ENCODE assay signal across 18 cellular contexts in the genomic region with DNA sequence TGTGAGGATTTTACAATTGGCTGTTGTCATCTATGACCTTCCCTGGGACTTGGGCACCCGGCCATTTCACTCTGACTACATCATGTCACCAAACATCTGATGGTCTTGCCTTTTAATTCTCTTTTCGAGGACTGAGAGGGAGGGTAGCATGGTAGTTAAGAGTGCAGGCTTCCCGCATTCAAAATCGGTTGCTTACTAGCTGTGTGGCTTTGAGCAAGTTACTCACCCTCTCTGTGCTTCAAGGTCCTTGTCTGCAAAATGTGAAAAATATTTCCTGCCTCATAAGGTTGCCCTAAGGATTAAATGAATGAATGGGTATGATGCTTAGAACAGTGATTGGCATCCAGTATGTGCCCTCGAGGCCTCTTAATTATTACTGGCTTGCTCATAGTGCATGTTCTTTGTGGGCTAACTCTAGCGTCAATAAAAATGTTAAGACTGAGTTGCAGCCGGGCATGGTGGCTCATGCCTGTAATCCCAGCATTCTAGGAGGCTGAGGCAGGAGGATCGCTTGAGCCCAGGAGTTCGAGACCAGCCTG. TPM values are rescaled to one million over a fixed set of nuclear protein-coding genes. Genes with fewer than 3 reads are reported as not detected.
A peak's percentile ranks its signal among the peaks of the same experiment; 100 is the strongest.
DNase-seq lines count a peak whose midpoint lies in the region; ATAC-seq and TF ChIP-seq lines count a peak whose summit lies in the region.
"Had no signal": no experiment of that assay in that cellular context is flagged by ENCODE, and none has a peak within 500 bp of the region (broad histone marks: within the 10 kb centered on the region; RNA-seq: fewer than 3 reads in every experiment).

No MANE protein-coding gene starts in this region.

- no peak overlapping the region for H2BK15ac ChIP-seq in mesenchymal stem cell (ENCODE audit: low read depth, poor library complexity, severe bottlenecking)

- ATAC-seq in natural killer cell treated with Interleukin-12 subunit alpha and Interleukin-12 subunit beta and Interleukin-15 and Interleukin-18, amount 100 ng/mL, for 72 hours = no peak
- ATAC-seq in natural killer cell = no peak
- ATAC-seq in activated CD8-positive, alpha-beta T cell treated with anti-CD3 and anti-CD28 coated beads, Interleukin-2, amount 10 ng/mL, durations not matched to agents 7 days and 5 days = no peak
- no peak for ATAC-seq in CD4-positive, alpha-beta T cell (ENCODE audit: poor library complexity)

- H3K4me2 ChIP-seq in mesenchymal stem cell (ENCODE audit: low read length, poor library complexity, severe bottlenecking) = no peak overlapping the region
- H3K4me2 ChIP-seq: PC-9 had no signal

- H3K4me3 Mint-ChIP-seq in natural killer cell treated with Interleukin-12 subunit alpha and Interleukin-12 subunit beta and Interleukin-15 and Interleukin-18, amount 100 ng/mL, for 72 hours = peak overlapping the region; percentile 83
- H3K4me3 Mint-ChIP-seq in natural killer cell = no peak overlapping the region
- peak overlapping the region; percentile 77 for H3K4me3 Mint-ChIP-seq in activated CD8-positive, alpha-beta T cell treated with anti-CD3 and anti-CD28 coated beads, Interleukin-2, amount 10 ng/mL, durations not matched to agents 7 days and 5 days
- H3K4me3 Mint-ChIP-seq in CD4-positive, alpha-beta T cell = no peak overlapping the region
- H3K4me3 Mint-ChIP-seq: activated naive CD8-positive, alpha-beta T cell treated with anti-CD3 and anti-CD28 coated beads for 36 hours; brain had no signal

- CTCF ChIA-PET in activated CD8-positive, alpha-beta T cell treated with anti-CD3 and anti-CD28 coated beads, Interleukin-2, amount 10 ng/mL, durations not matched to agents 7 days and 5 days (lab: Charles Lee) = interaction anchor here (0.8 to 13.5 kb wide), 48 partner anchors 9 to 612 kb away, joined by 3 to 371 read pairs (median 5); a partner anchor contains a TSS
- CTCF ChIA-PET in CD4-positive, alpha-beta T cell (lab: Charles Lee) = interaction anchor here (0.8 to 6.3 kb wide), 11 partner anchors 8 to 428 kb away, joined by 3 to 86 read pairs (median 4); a partner anchor contains a TSS

- no peak overlapping the region for H3K18ac ChIP-seq in mesenchymal stem cell (ENCODE audit: low read depth in 1 of 2, low read length in 2 of 2)

- intact Hi-C loops in natural killer cell (cut with micrococcal nuclease) = loop anchor here (1.0 kb wide), 1 partner anchor 96 kb away; no protein-coding TSS in a partner anchor
- intact Hi-C loops in CD4-positive, alpha-beta T cell (cut with DNase I, micrococcal nuclease) = loop anchor here (2.0 to 5.0 kb wide), 2 partner anchors 95 to 295 kb away; no protein-coding TSS in a partner anchor

- WGBS in mesenchymal stem cell = 91% methylated on average over 9 of the region's 9 CpGs

- H3K4me1 ChIP-seq in mesenchymal stem cell (ENCODE audit: control insufficient read depth, insufficient read depth, low read depth, low read length) = no peaks in the 10 kb centered on the region

- no peak for DNase-seq in natural killer cell treated with Interleukin-12 subunit alpha and Interleukin-12 subunit beta and Interleukin-15 and Interleukin-18, amount 100 ng/mL, for 72 hours (ENCODE audit: low spot score)
- DNase-seq in natural killer cell = no peak
- no peak for DNase-seq in activated CD8-positive, alpha-beta T cell treated with anti-CD3 and anti-CD28 coated beads, Interleukin-2, amount 10 ng/mL, durations not matched to agents 7 days and 5 days
- DNase-seq in mesenchymal stem cell = no peak
- no peak for DNase-seq in CD4-positive, alpha-beta T cell
- no peak for DNase-seq in NCI-H2107 treated with DMSO at 0.1 percent for 48 hours (lab: John Stamatoyannopoulos, UW; ENCODE audit: unreplicated experiment)
- DNase-seq in SHP77 (lab: John Stamatoyannopoulos, UW) = no peak
- DNase-seq: activated CD4-positive, alpha-beta T cell treated with anti-CD3 and anti-CD28 coated beads for 1 hour; activated naive CD8-positive, alpha-beta T cell treated with anti-CD3 and anti-CD28 coated beads for 36 hours; cortex of kidney; kidney; NCI-H1694 treated with DMSO at 0.1 percent for 48 hours; PC-9; stimulated activated CD4-positive, alpha-beta T cell treated with anti-CD3 and anti-CD28 coated beads, Interleukin-4, amount 100 ng/mL, for 1 hour had no signal

- POLR2A ChIA-PET in activated CD8-positive, alpha-beta T cell treated with anti-CD3 and anti-CD28 coated beads, Interleukin-2, amount 10 ng/mL, durations not matched to agents 7 days and 5 days (lab: Charles Lee) = interaction anchor here (0.7 to 6.0 kb wide), 12 partner anchors 21 to 286 kb away, joined by 3 to 63 read pairs (median 4); a partner anchor contains a TSS
- POLR2A ChIA-PET in CD4-positive, alpha-beta T cell (lab: Charles Lee) = interaction anchor here (1.3 to 1.8 kb wide), 2 partner anchors 92 to 95 kb away, joined by 7 read pairs; no protein-coding TSS in a partner anchor

- no peaks in the 10 kb centered on the region for H3K9me3 ChIP-seq in mesenchymal stem cell (ENCODE audit: control insufficient read depth, low read length)
- no peaks in the 10 kb centered on the region for H3K9me3 ChIP-seq in CD4-positive, alpha-beta T cell (ENCODE audit: control insufficient read depth, low read length)

- H2BK120ac ChIP-seq in mesenchymal stem cell (ENCODE audit: low read depth, low read length) = no peak overlapping the region

- H4K91ac ChIP-seq in mesenchymal stem cell (ENCODE audit: low read length) = no peak overlapping the region

- no peaks in the 10 kb centered on the region for H3K9me3 Mint-ChIP-seq in natural killer cell treated with Interleukin-12 subunit alpha and Interleukin-12 subunit beta and Interleukin-15 and Interleukin-18, amount 100 ng/mL, for 72 hours
- H3K9me3 Mint-ChIP-seq in natural killer cell = no peaks in the 10 kb centered on the region
- no peaks in the 10 kb centered on the region for H3K9me3 Mint-ChIP-seq in activated CD8-positive, alpha-beta T cell treated with anti-CD3 and anti-CD28 coated beads, Interleukin-2, amount 10 ng/mL, durations not matched to agents 7 days and 5 days (ENCODE audit: insufficient read depth)
- H3K9me3 Mint-ChIP-seq in CD4-positive, alpha-beta T cell = no peaks in the 10 kb centered on the region
- H3K9me3 Mint-ChIP-seq: activated naive CD8-positive, alpha-beta T cell treated with anti-CD3 and anti-CD28 coated beads for 36 hours; brain; IgD-negative memory B cell had no signal

- H2BK5ac ChIP-seq in mesenchymal stem cell (ENCODE audit: low read depth, low read length, poor library complexity, severe bottlenecking) = no peak overlapping the region

- H3K27me3 Mint-ChIP-seq in natural killer cell treated with Interleukin-12 subunit alpha and Interleukin-12 subunit beta and Interleukin-15 and Interleukin-18, amount 100 ng/mL, for 72 hours = no peaks in the 10 kb centered on the region
- H3K27me3 Mint-ChIP-seq in natural killer cell (ENCODE audit: low read depth in 2 of 2) = peaks cover 6 to 13% of the 10 kb centered on the region in 2 donors
- no peaks in the 10 kb centered on the region for H3K27me3 Mint-ChIP-seq in activated CD8-positive, alpha-beta T cell treated with anti-CD3 and anti-CD28 coated beads, Interleukin-2, amount 10 ng/mL, durations not matched to agents 7 days and 5 days (ENCODE audit: low read depth)
- no peaks in the 10 kb centered on the region for H3K27me3 Mint-ChIP-seq in CD4-positive, alpha-beta T cell

- peak overlapping the region; percentile 93 to 94 for H3K27ac Mint-ChIP-seq in natural killer cell treated with Interleukin-12 subunit alpha and Interleukin-12 subunit beta and Interleukin-15 and Interleukin-18, amount 100 ng/mL, for 72 hours
- no peak overlapping the region for H3K27ac Mint-ChIP-seq in natural killer cell
- peak overlapping the region; percentile 73 for H3K27ac Mint-ChIP-seq in activated CD8-positive, alpha-beta T cell treated with anti-CD3 and anti-CD28 coated beads, Interleukin-2, amount 10 ng/mL, durations not matched to agents 7 days and 5 days
- H3K27ac Mint-ChIP-seq in CD4-positive, alpha-beta T cell = no peak overlapping the region
- H3K27ac Mint-ChIP-seq: activated naive CD8-positive, alpha-beta T cell treated with anti-CD3 and anti-CD28 coated beads for 36 hours; brain; IgD-negative memory B cell had no signal

- H3K79me1 ChIP-seq in mesenchymal stem cell (replicated peaks; ENCODE audit: low read length, poor library complexity, severe bottlenecking) = no peaks in the 10 kb centered on the region

- H3K23ac ChIP-seq in mesenchymal stem cell (ENCODE audit: low read length in 2 of 2) = no peak overlapping the region

- no peak overlapping the region for H3K4me3 ChIP-seq in mesenchymal stem cell (ENCODE audit: insufficient read depth in 1 of 2, low read depth in 1 of 2, low read length in 2 of 2)
- H3K4me3 ChIP-seq: PC-9 had no signal

- H2BK12ac ChIP-seq in mesenchymal stem cell (ENCODE audit: low read length in 2 of 2) = no peak overlapping the region

- no peak overlapping the region for H2AK5ac ChIP-seq in mesenchymal stem cell (ENCODE audit: low read length, severe bottlenecking)

- no peak overlapping the region for H3K27ac ChIP-seq in mesenchymal stem cell (ENCODE audit: low read length, poor library complexity, severe bottlenecking)
- no peak overlapping the region for H3K27ac ChIP-seq in CD4-positive, alpha-beta T cell (ENCODE audit: low read depth, low read length)
- H3K27ac ChIP-seq: PC-9 had no signal

- H2AFZ ChIP-seq in mesenchymal stem cell (ENCODE audit: low read depth, low read length) = no peak overlapping the region
- H2AFZ ChIP-seq: PC-9 had no signal

- TF ChIP-seq CTCF in natural killer cell (IDR thresholded peaks at IDR 0.05) = no peak
- TF ChIP-seq CTCF in CD4-positive, alpha-beta T cell (IDR thresholded peaks at IDR 0.05) = no peak

- H3K14ac ChIP-seq in mesenchymal stem cell (ENCODE audit: low read length in 2 of 2) = no peak overlapping the region

- peaks cover 28 to 39% of the 10 kb centered on the region in 2 experiments for H3K27me3 ChIP-seq in mesenchymal stem cell (ENCODE audit: control insufficient read depth in 1 of 2, insufficient read depth in 1 of 2, low read length in 2 of 2)
- H3K27me3 ChIP-seq in CD4-positive, alpha-beta T cell (ENCODE audit: control insufficient read depth, insufficient read depth, low read length) = no peaks in the 10 kb centered on the region

- H3K9ac ChIP-seq in mesenchymal stem cell (ENCODE audit: low read length) = peak overlapping the region; percentile 41

- no peak overlapping the region for H4K8ac ChIP-seq in mesenchymal stem cell (ENCODE audit: low read length)

- peak overlapping the region in 1 of 2 experiments; percentile 13 for H3K4ac ChIP-seq in mesenchymal stem cell (ENCODE audit: low read depth in 1 of 2, low read length in 2 of 2)

- H3K4me1 Mint-ChIP-seq in natural killer cell treated with Interleukin-12 subunit alpha and Interleukin-12 subunit beta and Interleukin-15 and Interleukin-18, amount 100 ng/mL, for 72 hours (ENCODE audit: low read depth in 2 of 2) = peaks cover 71 to 91% of the 10 kb centered on the region in 2 donors
- peaks cover 44 to 45% of the 10 kb centered on the region in 2 donors for H3K4me1 Mint-ChIP-seq in natural killer cell
- peaks cover 88% of the 10 kb centered on the region for H3K4me1 Mint-ChIP-seq in activated CD8-positive, alpha-beta T cell treated with anti-CD3 and anti-CD28 coated beads, Interleukin-2, amount 10 ng/mL, durations not matched to agents 7 days and 5 days (ENCODE audit: low read depth)
- peaks cover 59% of the 10 kb centered on the region for H3K4me1 Mint-ChIP-seq in CD4-positive, alpha-beta T cell (ENCODE audit: low read depth)
- H3K4me1 Mint-ChIP-seq: brain had no signal

- peaks cover 12% of the 10 kb centered on the region for H3K36me3 Mint-ChIP-seq in natural killer cell treated with Interleukin-12 subunit alpha and Interleukin-12 subunit beta and Interleukin-15 and Interleukin-18, amount 100 ng/mL, for 72 hours
- no peaks in the 10 kb centered on the region for H3K36me3 Mint-ChIP-seq in natural killer cell
- H3K36me3 Mint-ChIP-seq in activated CD8-positive, alpha-beta T cell treated with anti-CD3 and anti-CD28 coated beads, Interleukin-2, amount 10 ng/mL, durations not matched to agents 7 days and 5 days (ENCODE audit: low read depth) = peaks cover 48% of the 10 kb centered on the region
- no peaks in the 10 kb centered on the region for H3K36me3 Mint-ChIP-seq in CD4-positive, alpha-beta T cell (ENCODE audit: low read depth)
- H3K36me3 Mint-ChIP-seq: activated naive CD8-positive, alpha-beta T cell treated with anti-CD3 and anti-CD28 coated beads for 36 hours; brain had no signal

- H3K36me3 ChIP-seq in mesenchymal stem cell (ENCODE audit: control insufficient read depth in 1 of 2, insufficient read depth in 2 of 2, low read depth in 1 of 2, low read length in 2 of 2) = no peaks in the 10 kb centered on the region

RNA-seq across cellular contexts. Expression of a gene that starts 1.1 kb away (rescaled TPM):
- total RNA-seq in natural killer cell treated with Interleukin-12 subunit alpha and Interleukin-12 subunit beta and Interleukin-15 and Interleukin-18, amount 100 ng/mL, for 72 hours = 10 to 100 TPM; 28.3 to 46.2 TPM
- total RNA-seq in natural killer cell = 1 to 10 TPM in 2 of 3 donors, under 1 TPM in 1; 0.59 to 7.6 (median 1.0) TPM
- total RNA-seq in activated CD8-positive, alpha-beta T cell treated with anti-CD3 and anti-CD28 coated beads, Interleukin-2, amount 10 ng/mL, durations not matched to agents 7 days and 5 days = 10 to 100 TPM; 38.4 to 38.8 TPM
- polyA plus RNA-seq in mesenchymal stem cell (2013, experiment 1 of 2) = not detected
- not detected for polyA plus RNA-seq in mesenchymal stem cell (2013, experiment 2 of 2)
- total RNA-seq in CD4-positive, alpha-beta T cell = 1 to 10 TPM; 1.1 to 1.4 TPM
- total RNA-seq: PC-9, SK-MEL-5 had no signal
- polyA plus RNA-seq: IgD-negative memory B cell, neural cell had no signal

RNA-seq across cellular contexts. Expression of a gene that starts 18.0 kb away (rescaled TPM):
- 1 to 10 TPM in 1 of 2 donors, under 1 TPM in 1; 0.48 to 2.5 TPM for total RNA-seq in natural killer cell treated with Interleukin-12 subunit alpha and Interleukin-12 subunit beta and Interleukin-15 and Interleukin-18, amount 100 ng/mL, for 72 hours
- 1 to 10 TPM in 2 of 3 donors, under 1 TPM in 1; 0.21 to 9.8 (median 1.7) TPM for total RNA-seq in natural killer cell
- total RNA-seq in activated CD8-positive, alpha-beta T cell treated with anti-CD3 and anti-CD28 coated beads, Interleukin-2, amount 10 ng/mL, durations not matched to agents 7 days and 5 days = 10 to 100 TPM; 70.8 to 70.9 TPM
- not detected for polyA plus RNA-seq in mesenchymal stem cell (2013, experiment 1 of 2)
- not detected for polyA plus RNA-seq in mesenchymal stem cell (2013, experiment 2 of 2)
- 1 to 10 TPM in 1 of 2 experiments, under 1 TPM in 1; 0.99 to 1.0 TPM for total RNA-seq in CD4-positive, alpha-beta T cell
- total RNA-seq: PC-9, SK-MEL-5 had no signal
- polyA plus RNA-seq: neural cell had no signal

RNA-seq across cellular contexts. Expression of a gene that starts 35.2 kb away (rescaled TPM):
- total RNA-seq in natural killer cell treated with Interleukin-12 subunit alpha and Interleukin-12 subunit beta and Interleukin-15 and Interleukin-18, amount 100 ng/mL, for 72 hours = 1 to 10 TPM; 4.0 to 6.2 TPM
- 1 to 10 TPM; 3.0 to 4.6 (median 3.8) TPM for total RNA-seq in natural killer cell
- total RNA-seq in activated CD8-positive, alpha-beta T cell treated with anti-CD3 and anti-CD28 coated beads, Interleukin-2, amount 10 ng/mL, durations not matched to agents 7 days and 5 days = 10 to 100 TPM; 10.1 to 11.2 TPM
- polyA plus RNA-seq in mesenchymal stem cell (2013, experiment 1 of 2) = 0.08 TPM
- polyA plus RNA-seq in mesenchymal stem cell (2013, experiment 2 of 2) = 0.08 TPM
- total RNA-seq in CD4-positive, alpha-beta T cell = 1 to 10 TPM; 4.3 to 4.5 TPM
- total RNA-seq: SK-MEL-5 had no signal
- polyA plus RNA-seq: neural cell had no signal

Comparison
In these comparisons a context has a peak if more than half of its experiments do, and no peak if none do; other contexts are left out.
1. H3K27ac Mint-ChIP-seq: peak in natural killer cell treated with Interleukin-12 subunit alpha and Interleukin-12 subunit beta and Interleukin-15 and Interleukin-18, amount 100 ng/mL, for 72 hours (2 of 2) and activated CD8-positive, alpha-beta T cell treated with anti-CD3 and anti-CD28 coated beads, Interleukin-2, amount 10 ng/mL, durations not matched to agents 7 days and 5 days (single experiment); none in natural killer cell (0 of 2) and CD4-positive, alpha-beta T cell (single experiment).
2. H3K4me3 Mint-ChIP-seq: peak in natural killer cell treated with Interleukin-12 subunit alpha and Interleukin-12 subunit beta and Interleukin-15 and Interleukin-18, amount 100 ng/mL, for 72 hours (single experiment) and activated CD8-positive, alpha-beta T cell treated with anti-CD3 and anti-CD28 coated beads, Interleukin-2, amount 10 ng/mL, durations not matched to agents 7 days and 5 days (single experiment); none in natural killer cell (single experiment) and CD4-positive, alpha-beta T cell (single experiment).
3. RNA of a gene that starts 18.0 kb away (total RNA-seq): 70.8 to 70.9 TPM in activated CD8-positive, alpha-beta T cell treated with anti-CD3 and anti-CD28 coated beads, Interleukin-2, amount 10 ng/mL, durations not matched to agents 7 days and 5 days; 0.48 to 2.5 TPM in natural killer cell treated with Interleukin-12 subunit alpha and Interleukin-12 subunit beta and Interleukin-15 and Interleukin-18, amount 100 ng/mL, for 72 hours, 0.21 to 9.8 TPM in natural killer cell and 0.99 to 1.0 TPM in CD4-positive, alpha-beta T cell; every median in the first group is over 4 times any median in the second.